In genomic region chr10:95792874-95793285, GRCh38 we compare ENCODE assay signal across 10 cellular contexts. TPM values are rescaled to one million over a fixed set of nuclear protein-coding genes. Genes with fewer than 3 reads are reported as not detected.
DNase-seq lines count a peak whose midpoint lies in the region; ATAC-seq and TF ChIP-seq lines count a peak whose summit lies in the region.
"Had no signal": no experiment of that assay in that cellular context is flagged by ENCODE, and none has a peak within 500 bp of the region (broad histone marks: within the 10 kb centered on the region; RNA-seq: fewer than 3 reads in every experiment).

No MANE protein-coding gene starts in this region.

- peaks cover 24% of the 10 kb centered on the region for H3K36me3 Mint-ChIP-seq in activated B cell treated with CpG ODN at 0.5 μM for 24 hours (ENCODE audit: low read depth)
- no peaks in the 10 kb centered on the region for H3K36me3 Mint-ChIP-seq in endodermal cell (ENCODE audit: low read depth)

- H3K4me1 Mint-ChIP-seq in activated B cell treated with CpG ODN at 0.5 μM for 24 hours (peaks cover 94% of the 10 kb centered on the region), endodermal cell (peaks cover 4% of the 10 kb centered on the region)

- ATAC-seq in activated B cell treated with CpG ODN at 0.5 μM for 24 hours (ENCODE audit: low read depth) (peak; percentile 15), sciatic nerve (peak; percentile 88), HG03159 (IDR thresholded peaks at IDR 0.05; ENCODE audit: unreplicated experiment) (no peak)

- intact Hi-C loops in activated B cell treated with CpG ODN at 0.5 μM for 24 hours (cut with micrococcal nuclease) = loop anchor here (1.0 kb wide), 4 partner anchors 9 to 96 kb away; no protein-coding TSS in a partner anchor
- intact Hi-C loops in sciatic nerve (cut with DNase I) = no loop called here

- TF ChIP-seq CTCF in activated B cell treated with CpG ODN at 0.5 μM for 24 hours (IDR thresholded peaks at IDR 0.05) (no peak), right atrium auricular region (IDR thresholded peaks at IDR 0.05) (no peak), endodermal cell (conservative IDR thresholded peaks at IDR 0.05) (no peak)

- H3K4me3 ChIP-seq in right atrium auricular region = no peak overlapping the region
- H3K4me3 ChIP-seq in endodermal cell (ENCODE audit: low read length) = no peak overlapping the region

- H3K27me3 ChIP-seq in right atrium auricular region (no peaks in the 10 kb centered on the region), endodermal cell (ENCODE audit: control insufficient read depth, insufficient read depth, low read length, poor library complexity, severe bottlenecking) (peaks cover 18% of the 10 kb centered on the region)

- CTCF ChIA-PET in activated B cell treated with CpG ODN at 0.5 μM for 24 hours (lab: Charles Lee) = interaction anchor here (0.9 to 1.6 kb wide), 2 partner anchors 35 to 48 kb away, joined by 4 to 7 read pairs; no protein-coding TSS in a partner anchor

- DNase-seq in GM03348 (ENCODE audit: low spot score) = peak; percentile 15
- no peak for DNase-seq in activated B cell treated with CpG ODN at 0.5 μM for 24 hours
- DNase-seq in right atrium auricular region (ENCODE audit: low spot score) = no peak
- no peak for DNase-seq in sciatic nerve (ENCODE audit: low spot score)
- DNase-seq in endodermal cell = no peak
- no peak for DNase-seq in germinal center (ENCODE audit: low spot score)
- no peak for DNase-seq in stimulated activated CD8-positive, alpha-beta memory T cell treated with anti-CD3 and anti-CD28 coated beads, Interleukin-4, amount 100 ng/mL, for 48 hours
- DNase-seq: activated CD4-positive, CD25-positive, alpha-beta regulatory T cell treated with anti-CD3 and anti-CD28 coated beads, Interleukin-2, amount 50 U/mL, for 72 hours; NCI-H1694 treated with DMSO at 0.1 percent for 48 hours had no signal

- H3K9me3 ChIP-seq in right atrium auricular region (no peaks in the 10 kb centered on the region), endodermal cell (ENCODE audit: control insufficient read depth, low read length) (peaks cover 7% of the 10 kb centered on the region)

- peak overlapping the region; percentile 32 for H3K4me3 Mint-ChIP-seq in activated B cell treated with CpG ODN at 0.5 μM for 24 hours
- no peak overlapping the region for H3K4me3 Mint-ChIP-seq in endodermal cell

- POLR2A ChIA-PET in activated B cell treated with CpG ODN at 0.5 μM for 24 hours (lab: Charles Lee) = interaction anchor here (0.8 to 14.6 kb wide), 7 partner anchors 8 to 48 kb away, joined by 5 to 298 read pairs (median 8); partner anchors contain the start of gene ENTPD1

- H3K4me1 ChIP-seq in right atrium auricular region = no peaks in the 10 kb centered on the region
- H3K4me1 ChIP-seq in endodermal cell (ENCODE audit: control insufficient read depth, insufficient read depth, low read length) = peaks cover 6% of the 10 kb centered on the region

- H3K27ac ChIP-seq in right atrium auricular region = peak overlapping the region; percentile 59 to 66
- no peak overlapping the region for H3K27ac ChIP-seq in endodermal cell (ENCODE audit: low read depth, low read length)

- no peak overlapping the region for H3K9ac ChIP-seq in endodermal cell (ENCODE audit: extremely low read depth, low read length, poor library complexity, severe bottlenecking)

- WGBS in endodermal cell (ENCODE audit: insufficient coverage in 1 of 2, insufficient read length in 1 of 2), 2 experiments = 89 to 100% methylated on average over 2 to 3 of the region's 4 CpGs

- H3K27ac Mint-ChIP-seq in activated B cell treated with CpG ODN at 0.5 μM for 24 hours (peak overlapping the region; percentile 94), endodermal cell (no peak overlapping the region)

- H3K36me3 ChIP-seq in right atrium auricular region (no peaks in the 10 kb centered on the region), endodermal cell (ENCODE audit: control insufficient read depth, insufficient read depth, low read length) (no peaks in the 10 kb centered on the region)

- H3K27me3 Mint-ChIP-seq in activated B cell treated with CpG ODN at 0.5 μM for 24 hours = no peaks in the 10 kb centered on the region
- peaks cover 19% of the 10 kb centered on the region for H3K27me3 Mint-ChIP-seq in endodermal cell (ENCODE audit: insufficient read depth)

- H3K9me3 Mint-ChIP-seq in activated B cell treated with CpG ODN at 0.5 μM for 24 hours (no peaks in the 10 kb centered on the region), endodermal cell (no peaks in the 10 kb centered on the region)

RNA-seq across cellular contexts. Expression of gene ENTPD1, which starts 36.9 kb away (rescaled TPM):
- total RNA-seq in activated B cell treated with CpG ODN at 0.5 μM for 24 hours (187 TPM in 2 replicates), right atrium auricular region (10 to 100 TPM; 12.3 to 15.0 TPM), sciatic nerve (28.7 TPM), endodermal cell (1 to 10 TPM; 3.9 TPM)
- 0.89 TPM for polyA plus RNA-seq in endodermal cell (2013, experiment 1 of 2)
- polyA plus RNA-seq in endodermal cell (2013, experiment 2 of 2) = 1.0 TPM
